26 cellular contexts compared by ENCODE assay signal in genomic region chr5:138942066-138942465, GRCh38.
"Had no signal": no experiment of that assay in that cellular context is flagged by ENCODE, and none has a peak within 500 bp of the region (broad histone marks: within the 10 kb centered on the region; RNA-seq: fewer than 3 reads in every experiment).

No MANE protein-coding gene starts in this region.

- H3K4me3 Mint-ChIP-seq: natural killer cell treated with Interleukin-12 subunit alpha and Interleukin-12 subunit beta and Interleukin-15 and Interleukin-18, amount 100 ng/mL, for 72 hours had no signal

- H3K4me1 ChIP-seq: lower lobe of right lung, prostate gland had no signal

- H3K27me3 ChIP-seq: dorsolateral prefrontal cortex, gastrocnemius medialis, heart right ventricle, neural progenitor cell, right atrium auricular region, stomach, thyroid gland, upper lobe of left lung had no signal

- H3K4me3 ChIP-seq: dorsolateral prefrontal cortex, gastrocnemius medialis, heart right ventricle, left ventricle myocardium inferior, lower lobe of right lung, neural progenitor cell, prostate gland, right atrium auricular region, smooth muscle cell, stomach, thyroid gland, upper lobe of left lung had no signal

- H3K27me3 Mint-ChIP-seq: natural killer cell treated with Interleukin-12 subunit alpha and Interleukin-12 subunit beta and Interleukin-15 and Interleukin-18, amount 100 ng/mL, for 72 hours had no signal

- H3K36me3 Mint-ChIP-seq: natural killer cell treated with Interleukin-12 subunit alpha and Interleukin-12 subunit beta and Interleukin-15 and Interleukin-18, amount 100 ng/mL, for 72 hours had no signal

- FAIRE-seq: urothelium cell line had no signal

- H3K9me3 Mint-ChIP-seq: natural killer cell treated with Interleukin-12 subunit alpha and Interleukin-12 subunit beta and Interleukin-15 and Interleukin-18, amount 100 ng/mL, for 72 hours; neural progenitor cell had no signal

- H3K9me3 ChIP-seq: gastrocnemius medialis, heart right ventricle, left ventricle myocardium inferior, lower lobe of right lung, prostate gland, right atrium auricular region, stomach, thyroid gland, upper lobe of left lung had no signal

- H2AFZ ChIP-seq: neural progenitor cell had no signal

- DNase-seq: cerebellar nuclear complex; cortex of kidney; effector CD4-positive, alpha-beta T cell; gastrocnemius medialis; heart right ventricle; hippocampal formation; kidney glomerular epithelial cell; left colon; left ventricle myocardium inferior; lower lobe of right lung; stimulated activated CD4-positive, alpha-beta T cell treated with anti-CD3 and anti-CD28 coated beads, Interleukin-12 subunit alpha, Interleukin-12 subunit beta, amount 100 ng/mL, for 4 hours; stimulated activated CD4-positive, alpha-beta T cell treated with anti-CD3 and anti-CD28 coated beads, Interleukin-1b, Interleukin-23, amount 100 ng/mL, for 48 hours; stimulated activated CD4-positive, alpha-beta T cell treated with anti-CD3 and anti-CD28 coated beads, Interleukin-4, amount 100 ng/mL, for 1 hour; stimulated activated CD8-positive, alpha-beta memory T cell treated with anti-CD3 and anti-CD28 coated beads, Interleukin-4, amount 100 ng/mL, for 48 hours; stimulated activated naive CD4-positive, alpha-beta T cell treated with Interleukin-2 at 50 U/mL for 16 hours; stomach had no signal

- ATAC-seq: gastrocnemius medialis; heart right ventricle; left colon; lower lobe of right lung; natural killer cell treated with Interleukin-12 subunit alpha and Interleukin-12 subunit beta and Interleukin-15 and Interleukin-18, amount 100 ng/mL, for 72 hours; sciatic nerve had no signal

- H3K4me2 ChIP-seq: smooth muscle cell had no signal

- H3K27ac ChIP-seq: gastrocnemius medialis, heart right ventricle, left ventricle myocardium inferior, lower lobe of right lung, neural progenitor cell, prostate gland, right atrium auricular region, stomach, thyroid gland, upper lobe of left lung had no signal

- H3K36me3 ChIP-seq: neural progenitor cell, prostate gland, right atrium auricular region, thyroid gland had no signal
